ENCODE assay signal across 9 cellular contexts in the genomic region with DNA sequence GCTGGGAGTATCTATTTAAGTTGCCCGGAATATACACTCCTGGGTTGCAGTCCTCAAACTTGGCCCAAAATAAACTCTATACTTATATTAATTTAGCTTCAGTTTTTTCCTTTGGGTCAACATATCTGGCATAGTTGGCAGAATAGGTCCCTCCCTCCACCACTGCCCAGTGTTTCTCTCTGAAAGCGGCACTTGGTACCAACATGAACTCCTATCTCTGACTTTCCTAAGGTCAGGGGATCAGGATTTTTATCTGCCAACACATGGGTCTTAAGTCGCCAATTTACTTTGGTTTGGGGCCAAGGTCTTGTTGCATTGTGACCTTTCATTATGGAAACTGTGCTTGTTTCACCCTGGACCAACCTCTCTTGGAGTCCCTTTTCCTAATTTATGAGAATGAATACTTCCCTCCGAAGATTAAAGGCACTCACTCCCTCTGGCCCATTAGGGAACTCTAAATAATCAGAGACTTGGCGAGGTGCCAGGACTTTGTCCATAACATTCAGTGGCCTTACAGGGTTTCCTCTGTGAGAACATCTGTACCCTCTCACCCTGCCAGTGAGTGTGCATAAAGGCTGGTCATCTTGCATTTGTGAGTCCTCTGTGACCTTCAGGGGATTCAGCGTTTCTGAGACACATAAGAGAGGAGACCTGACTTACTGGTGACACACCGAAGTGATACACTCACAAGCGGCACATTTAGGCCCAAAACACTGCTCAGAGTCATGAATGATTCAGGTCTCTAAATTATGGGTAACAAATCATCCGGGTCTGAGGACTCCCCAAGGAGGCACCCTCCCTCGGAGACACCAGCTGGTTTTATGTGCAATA.
A peak's percentile ranks its signal among the peaks of the same experiment; 100 is the strongest.
DNase-seq lines count a peak whose midpoint lies in the region; ATAC-seq lines count a peak whose summit lies in the region.
"Had no signal": no experiment of that assay in that cellular context is flagged by ENCODE, and none has a peak within 500 bp of the region (broad histone marks: within the 10 kb centered on the region; RNA-seq: fewer than 3 reads in every experiment).

No MANE protein-coding gene starts in this region.

- no peak for ATAC-seq in GM18517 (IDR thresholded peaks at IDR 0.05; ENCODE audit: unreplicated experiment)
- ATAC-seq in activated naive CD8-positive, alpha-beta T cell treated with anti-CD3 and anti-CD28 coated beads, Interleukin-2, amount 50 U/mL, for 24 hours = no peak

- no peaks in the 10 kb centered on the region for H3K36me3 ChIP-seq in rectal smooth muscle tissue (ENCODE audit: control insufficient read depth, insufficient read depth, low read length)

- DNase-seq in DMS79 (lab: John Stamatoyannopoulos, UW) (peak; percentile 44), NCI-H510A treated with DMSO at 0.1 percent for 48 hours (lab: John Stamatoyannopoulos, UW) (peak; percentile 52), fibroblast of gingiva (ENCODE audit: low read depth) (peak; percentile 35), GDM1 (lab: John Stamatoyannopoulos, UW) (no peak), SKM-1 (lab: John Stamatoyannopoulos, UW; ENCODE audit: unreplicated experiment) (no peak)
- DNase-seq in activated naive CD8-positive, alpha-beta T cell treated with anti-CD3 and anti-CD28 coated beads, Interleukin-2, amount 50 U/mL, for 24 hours = no peak
- DNase-seq: H9 had no signal

- no peaks in the 10 kb centered on the region for H3K27me3 ChIP-seq in rectal smooth muscle tissue (ENCODE audit: control insufficient read depth, insufficient read depth, low read length)

- H3K4me3 ChIP-seq in rectal smooth muscle tissue (ENCODE audit: low read length) = no peak overlapping the region

- no peak overlapping the region for H3K4me3 Mint-ChIP-seq in activated naive CD8-positive, alpha-beta T cell treated with anti-CD3 and anti-CD28 coated beads, Interleukin-2, amount 50 U/mL, for 24 hours
- H3K4me3 Mint-ChIP-seq: H9 had no signal

- no peak overlapping the region for H3K27ac Mint-ChIP-seq in activated naive CD8-positive, alpha-beta T cell treated with anti-CD3 and anti-CD28 coated beads, Interleukin-2, amount 50 U/mL, for 24 hours
- H3K27ac Mint-ChIP-seq: H9 had no signal

- no peaks in the 10 kb centered on the region for H3K9me3 Mint-ChIP-seq in activated naive CD8-positive, alpha-beta T cell treated with anti-CD3 and anti-CD28 coated beads, Interleukin-2, amount 50 U/mL, for 24 hours

- H3K27ac ChIP-seq in rectal smooth muscle tissue (ENCODE audit: low read depth, low read length) = peak overlapping the region; percentile 7

- no peaks in the 10 kb centered on the region for H3K36me3 Mint-ChIP-seq in activated naive CD8-positive, alpha-beta T cell treated with anti-CD3 and anti-CD28 coated beads, Interleukin-2, amount 50 U/mL, for 24 hours (ENCODE audit: low read depth)

- H3K4me1 ChIP-seq in rectal smooth muscle tissue (ENCODE audit: control insufficient read depth, insufficient read depth, low read length) = peaks cover 22% of the 10 kb centered on the region

- no peak overlapping the region for H3K9ac ChIP-seq in rectal smooth muscle tissue (ENCODE audit: low read length)

- peaks cover 7% of the 10 kb centered on the region for H3K27me3 Mint-ChIP-seq in activated naive CD8-positive, alpha-beta T cell treated with anti-CD3 and anti-CD28 coated beads, Interleukin-2, amount 50 U/mL, for 24 hours

- H3K4me1 Mint-ChIP-seq in activated naive CD8-positive, alpha-beta T cell treated with anti-CD3 and anti-CD28 coated beads, Interleukin-2, amount 50 U/mL, for 24 hours = peaks cover 16% of the 10 kb centered on the region

Comparison
In these comparisons a context has a peak if more than half of its experiments do, and no peak if none do; other contexts are left out.
1. DNase-seq: peak in DMS79 (single experiment), NCI-H510A treated with DMSO at 0.1 percent for 48 hours (single experiment) and fibroblast of gingiva (single experiment); none in GDM1 (single experiment), SKM-1 (single experiment) and activated naive CD8-positive, alpha-beta T cell treated with anti-CD3 and anti-CD28 coated beads, Interleukin-2, amount 50 U/mL, for 24 hours (single experiment).